Comparison of ENCODE assay signal across 18 cellular contexts in genomic region chr1:56787330-56787729, GRCh38. TPM values are rescaled to one million over a fixed set of nuclear protein-coding genes. Genes with fewer than 3 reads are reported as not detected.
A peak's percentile ranks its signal among the peaks of the same experiment; 100 is the strongest.
DNase-seq lines count a peak whose midpoint lies in the region; TF ChIP-seq lines count a peak whose summit lies in the region.
"Had no signal": no experiment of that assay in that cellular context is flagged by ENCODE, and none has a peak within 500 bp of the region (broad histone marks: within the 10 kb centered on the region; RNA-seq: fewer than 3 reads in every experiment).

No MANE protein-coding gene starts in this region.

- H3K4me3 ChIP-seq in mucosa of rectum (ENCODE audit: low read length in 2 of 2) (no peak overlapping the region), smooth muscle cell (no peak overlapping the region)
- no peak overlapping the region for H3K4me3 ChIP-seq in CD4-positive, alpha-beta memory T cell (ENCODE audit: low read length in 2 of 2)
- H3K4me3 ChIP-seq: A549 had no signal

- in situ Hi-C loops in GM13976 (cut with MboI; ENCODE audit: low sequenced_read_pairs, unreplicated experiment) = no loop called here

- DNase-seq in LoVo (ENCODE audit: low spot score) = peak; percentile 4
- no peak for DNase-seq in smooth muscle cell (lab: John Stamatoyannopoulos, UW; ENCODE audit: unreplicated experiment)
- no peak for DNase-seq in GM13976 (ENCODE audit: low spot score)
- no peak for DNase-seq in CD4-positive, alpha-beta memory T cell
- DNase-seq in stimulated activated CD4-positive, alpha-beta T cell treated with anti-CD3 and anti-CD28 coated beads, Interleukin-4, amount 100 ng/mL, for 24 hours = no peak
- DNase-seq: Calu3, DMS 273 treated with DMSO at 0.1 percent for 48 hours, DMS79 treated with DMSO at 0.1 percent for 48 hours, EL, HCEC 1CT, HFFc6 had no signal

- H3K4me1 Mint-ChIP-seq in CD4-positive, alpha-beta memory T cell = no peaks in the 10 kb centered on the region

- H3K36me3 Mint-ChIP-seq in CD4-positive, alpha-beta memory T cell = no peaks in the 10 kb centered on the region
- H3K36me3 Mint-ChIP-seq: IgD-negative memory B cell had no signal

- H3K36me3 ChIP-seq in mucosa of rectum (ENCODE audit: control insufficient read depth in 2 of 2, insufficient read depth in 2 of 2, low read length in 2 of 2) (no peaks in the 10 kb centered on the region), smooth muscle cell (ENCODE audit: low read depth) (no peaks in the 10 kb centered on the region)
- H3K36me3 ChIP-seq in CD4-positive, alpha-beta memory T cell (ENCODE audit: insufficient read depth, low read length) = no peaks in the 10 kb centered on the region

- H4K20me1 ChIP-seq in smooth muscle cell (ENCODE audit: low read depth) = no peaks in the 10 kb centered on the region

- H3K9me3 Mint-ChIP-seq in CD4-positive, alpha-beta memory T cell = peaks cover 0 to 2% (median 0%) of the 10 kb centered on the region in 8 donors
- H3K9me3 Mint-ChIP-seq: HFFc6, IgD-negative memory B cell had no signal

- H3K27me3 ChIP-seq in mucosa of rectum (ENCODE audit: control insufficient read depth in 2 of 2, insufficient read depth in 2 of 2, low read length in 2 of 2) (no peaks in the 10 kb centered on the region), smooth muscle cell (ENCODE audit: low read depth) (no peaks in the 10 kb centered on the region)
- H3K27me3 ChIP-seq in CD4-positive, alpha-beta memory T cell (ENCODE audit: insufficient read depth, low read length) = no peaks in the 10 kb centered on the region

- H3K4me3 Mint-ChIP-seq in CD4-positive, alpha-beta memory T cell = no peak overlapping the region
- H3K4me3 Mint-ChIP-seq: HFFc6, IgD-negative memory B cell had no signal

- H3K27ac ChIP-seq in VCaP = peak overlapping the region; percentile 95
- peak overlapping the region; percentile 46 to 53 for H3K27ac ChIP-seq in mucosa of rectum (ENCODE audit: low read depth in 2 of 2, low read length in 2 of 2)
- H3K27ac ChIP-seq in smooth muscle cell (ENCODE audit: low read depth) = peak overlapping the region; percentile 10
- no peak overlapping the region for H3K27ac ChIP-seq in CD4-positive, alpha-beta memory T cell (ENCODE audit: low read depth, low read length)
- H3K27ac ChIP-seq: A549 had no signal

- intact Hi-C loops in CD4-positive, alpha-beta memory T cell (cut with micrococcal nuclease) = no loop called here

- H3K27ac Mint-ChIP-seq in CD4-positive, alpha-beta memory T cell = no peak overlapping the region
- H3K27ac Mint-ChIP-seq: HFFc6 had no signal

- TF ChIP-seq CTCF in VCaP (conservative IDR thresholded peaks at IDR 0.05) (no peak), smooth muscle cell (IDR thresholded peaks at IDR 0.05; ENCODE audit: borderline replicate concordance, insufficient read depth, poor library complexity, severe bottlenecking) (no peak), GM13976 (IDR thresholded peaks at IDR 0.05; ENCODE audit: borderline replicate concordance, control extremely low read depth, extremely low read depth, insufficient read depth, missing control alignments) (no peak)

- CTCF ChIA-PET in CD4-positive, alpha-beta memory T cell (lab: Charles Lee; ENCODE audit: partially characterized antibody) = no interaction called here

- POLR2A ChIA-PET in CD4-positive, alpha-beta memory T cell (lab: Charles Lee; ENCODE audit: partially characterized antibody) = no interaction called here

- no peak overlapping the region for H3K4me2 ChIP-seq in smooth muscle cell
- H3K4me2 ChIP-seq: A549 had no signal

- peaks cover 15% of the 10 kb centered on the region for H3F3A ChIP-seq in smooth muscle cell (ENCODE audit: low read depth)

- H3K9me3 ChIP-seq in mucosa of rectum (ENCODE audit: control insufficient read depth in 2 of 2, low read length in 2 of 2) = no peaks in the 10 kb centered on the region
- no peaks in the 10 kb centered on the region for H3K9me3 ChIP-seq in smooth muscle cell (replicated peaks; ENCODE audit: low read depth)
- H3K9me3 ChIP-seq in CD4-positive, alpha-beta memory T cell (ENCODE audit: control insufficient read depth in 1 of 2, low read length in 2 of 2) = no peaks in the 10 kb centered on the region
- H3K9me3 ChIP-seq: A549 had no signal

- H3K79me2 ChIP-seq in smooth muscle cell (ENCODE audit: low read depth) = no peaks in the 10 kb centered on the region

- peaks cover 3 to 5% of the 10 kb centered on the region in 2 donors for H3K27me3 Mint-ChIP-seq in CD4-positive, alpha-beta memory T cell

- 22% methylated on average over 1 of the region's 1 CpG for WGBS in smooth muscle cell (ENCODE audit: low lambda C conversion rate)

- H3K4me1 ChIP-seq in mucosa of rectum (ENCODE audit: control insufficient read depth in 2 of 2, insufficient read depth in 2 of 2, low read length in 2 of 2) = peaks cover 13 to 14% of the 10 kb centered on the region in 2 donors
- peaks cover 7% of the 10 kb centered on the region for H3K4me1 ChIP-seq in smooth muscle cell (ENCODE audit: low read depth)
- no peaks in the 10 kb centered on the region for H3K4me1 ChIP-seq in CD4-positive, alpha-beta memory T cell (ENCODE audit: insufficient read depth, low read length)
- H3K4me1 ChIP-seq: A549 had no signal

- H3K9ac ChIP-seq in mucosa of rectum (ENCODE audit: low read depth in 1 of 2, low read length in 2 of 2) (no peak overlapping the region), smooth muscle cell (ENCODE audit: low read depth) (no peak overlapping the region)

- H2AFZ ChIP-seq in smooth muscle cell (ENCODE audit: low read depth) = no peak overlapping the region

RNA-seq across cellular contexts. Expression of gene FYB2, which starts 31.9 kb away (rescaled TPM):
- total RNA-seq in smooth muscle cell = 2.1 and 3.6 TPM in 2 replicates
- polyA plus RNA-seq in smooth muscle cell = 0.65 and 2.0 TPM in 2 replicates
- not detected for total RNA-seq in CD4-positive, alpha-beta memory T cell
- polyA plus RNA-seq in CD4-positive, alpha-beta memory T cell = not detected
- total RNA-seq: Calu3, H4, HT1080 had no signal
- polyA plus RNA-seq: A549, BJ, IgD-negative memory B cell had no signal
